1 cellular context compared by ENCODE assay signal in the genomic region with DNA sequence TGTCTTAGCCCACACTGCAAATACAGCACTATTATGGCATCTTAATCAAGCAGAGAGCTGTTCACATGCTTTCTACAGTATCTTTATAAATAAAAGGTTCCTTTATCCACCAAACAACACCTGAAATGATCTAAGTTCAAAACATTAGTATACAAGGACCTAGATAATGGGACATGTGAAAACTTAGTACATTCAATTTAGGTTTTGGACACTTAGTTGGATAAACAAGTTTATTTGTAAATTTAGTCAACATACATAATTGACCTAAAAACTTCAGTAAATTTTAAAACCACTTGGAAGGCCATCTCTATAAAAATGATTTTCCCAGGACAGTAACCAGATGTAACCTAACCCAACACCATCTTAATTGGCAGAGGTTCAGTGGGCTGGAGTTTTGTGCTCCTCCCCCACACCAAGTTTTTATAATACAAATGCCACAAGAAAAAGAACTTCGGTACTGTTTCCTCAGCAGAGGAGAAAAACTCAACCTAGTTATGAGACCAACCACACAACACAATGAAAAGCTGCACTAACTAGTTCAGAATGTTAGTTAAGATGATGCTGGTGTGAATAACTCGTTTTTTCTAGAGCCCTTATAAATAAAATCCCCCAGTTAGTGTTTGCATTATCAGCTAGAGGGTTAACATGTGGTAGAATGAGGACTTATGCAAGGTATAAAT.
TF ChIP-seq lines count a peak whose summit lies in the region.

No MANE protein-coding gene starts in this region.

TF ChIP-seq in A549, 52 proteins besides CTCF, POLR2A, EP300 and RAD21 (continued from another document):
- TF ChIP-seq, protein P1, sequence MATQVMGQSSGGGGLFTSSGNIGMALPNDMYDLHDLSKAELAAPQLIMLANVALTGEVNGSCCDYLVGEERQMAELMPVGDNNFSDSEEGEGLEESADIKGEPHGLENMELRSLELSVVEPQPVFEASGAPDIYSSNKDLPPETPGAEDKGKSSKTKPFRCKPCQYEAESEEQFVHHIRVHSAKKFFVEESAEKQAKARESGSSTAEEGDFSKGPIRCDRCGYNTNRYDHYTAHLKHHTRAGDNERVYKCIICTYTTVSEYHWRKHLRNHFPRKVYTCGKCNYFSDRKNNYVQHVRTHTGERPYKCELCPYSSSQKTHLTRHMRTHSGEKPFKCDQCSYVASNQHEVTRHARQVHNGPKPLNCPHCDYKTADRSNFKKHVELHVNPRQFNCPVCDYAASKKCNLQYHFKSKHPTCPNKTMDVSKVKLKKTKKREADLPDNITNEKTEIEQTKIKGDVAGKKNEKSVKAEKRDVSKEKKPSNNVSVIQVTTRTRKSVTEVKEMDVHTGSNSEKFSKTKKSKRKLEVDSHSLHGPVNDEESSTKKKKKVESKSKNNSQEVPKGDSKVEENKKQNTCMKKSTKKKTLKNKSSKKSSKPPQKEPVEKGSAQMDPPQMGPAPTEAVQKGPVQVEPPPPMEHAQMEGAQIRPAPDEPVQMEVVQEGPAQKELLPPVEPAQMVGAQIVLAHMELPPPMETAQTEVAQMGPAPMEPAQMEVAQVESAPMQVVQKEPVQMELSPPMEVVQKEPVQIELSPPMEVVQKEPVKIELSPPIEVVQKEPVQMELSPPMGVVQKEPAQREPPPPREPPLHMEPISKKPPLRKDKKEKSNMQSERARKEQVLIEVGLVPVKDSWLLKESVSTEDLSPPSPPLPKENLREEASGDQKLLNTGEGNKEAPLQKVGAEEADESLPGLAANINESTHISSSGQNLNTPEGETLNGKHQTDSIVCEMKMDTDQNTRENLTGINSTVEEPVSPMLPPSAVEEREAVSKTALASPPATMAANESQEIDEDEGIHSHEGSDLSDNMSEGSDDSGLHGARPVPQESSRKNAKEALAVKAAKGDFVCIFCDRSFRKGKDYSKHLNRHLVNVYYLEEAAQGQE (IDR thresholded peaks at IDR 0.05) = no peak
- TF ChIP-seq RFX5 (IDR thresholded peaks at IDR 0.05) = no peak
- TF ChIP-seq EHMT2 (IDR thresholded peaks at IDR 0.05; ENCODE audit: low read depth) = no peak
- no peak for TF ChIP-seq HOXA7 (CRISPR knock-in tag; IDR thresholded peaks at IDR 0.05)
- no peak for TF ChIP-seq ZSCAN20 (CRISPR knock-in tag; IDR thresholded peaks at IDR 0.05)
- TF ChIP-seq TFCP2L1 (CRISPR knock-in tag; IDR thresholded peaks at IDR 0.05) = 0 out of 2 replicates have a peak, but pooled peaks have one; percentile 51
- no peak for TF ChIP-seq CBX2 (IDR thresholded peaks at IDR 0.05; ENCODE audit: borderline replicate concordance, low read depth)
- TF ChIP-seq, protein P2, sequence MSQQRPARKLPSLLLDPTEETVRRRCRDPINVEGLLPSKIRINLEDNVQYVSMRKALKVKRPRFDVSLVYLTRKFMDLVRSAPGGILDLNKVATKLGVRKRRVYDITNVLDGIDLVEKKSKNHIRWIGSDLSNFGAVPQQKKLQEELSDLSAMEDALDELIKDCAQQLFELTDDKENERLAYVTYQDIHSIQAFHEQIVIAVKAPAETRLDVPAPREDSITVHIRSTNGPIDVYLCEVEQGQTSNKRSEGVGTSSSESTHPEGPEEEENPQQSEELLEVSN (IDR thresholded peaks at IDR 0.05; ENCODE audit: borderline replicate concordance, low read depth) = no peak
- TF ChIP-seq EHF (CRISPR knock-in tag; IDR thresholded peaks at IDR 0.05) = 0 out of 2 replicates have a peak, but pooled peaks have one; percentile 11
- TF ChIP-seq, protein P3, sequence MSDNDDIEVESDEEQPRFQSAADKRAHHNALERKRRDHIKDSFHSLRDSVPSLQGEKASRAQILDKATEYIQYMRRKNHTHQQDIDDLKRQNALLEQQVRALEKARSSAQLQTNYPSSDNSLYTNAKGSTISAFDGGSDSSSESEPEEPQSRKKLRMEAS (IDR thresholded peaks at IDR 0.05) = no peak
- TF ChIP-seq SMC3 (IDR thresholded peaks at IDR 0.05) = no peak
